28 cellular contexts compared by ENCODE assay signal in genomic region chr20:43586641-43587040, GRCh38.
"Had no signal": no experiment of that assay in that cellular context is flagged by ENCODE, and none has a peak within 500 bp of the region (broad histone marks: within the 10 kb centered on the region; RNA-seq: fewer than 3 reads in every experiment).

No MANE protein-coding gene starts in this region.

- H3K27ac ChIP-seq: brain microvascular endothelial cell, cardiac muscle cell, SK-N-MC had no signal

- H3K36me3 ChIP-seq: brain microvascular endothelial cell, cardiac muscle cell had no signal

- H3K27me3 ChIP-seq: brain microvascular endothelial cell, cardiac muscle cell had no signal

- H3K4me3 ChIP-seq: cardiac muscle cell, SK-N-MC had no signal

- ATAC-seq: activated T-cell treated with anti-CD3 and anti-CD28 coated beads, Interleukin-2, amount 50 U/mL, for 4 hours; Panc1; Right ventricle myocardium inferior; T-cell had no signal

- DNase-seq: activated CD4-positive, alpha-beta memory T cell treated with anti-CD3 and anti-CD28 coated beads for 36 hours; activated CD4-positive, alpha-beta T cell treated with anti-CD3 and anti-CD28 coated beads, Interleukin-2, amount 10 ng/mL, durations not matched to agents 7 days and 5 days; activated CD4-positive, CD25-positive, alpha-beta regulatory T cell; activated CD8-positive, alpha-beta memory T cell treated with anti-CD3 and anti-CD28 coated beads for 24 hours; activated gamma-delta T cell treated with Interleukin-2 at 50 U/mL for 16 hours; activated naive CD4-positive, alpha-beta T cell treated with anti-CD3 and anti-CD28 coated beads, Interleukin-2, amount 10 ng/mL, durations not matched to agents 7 days and 5 days; activated naive CD8-positive, alpha-beta T cell treated with anti-CD3 and anti-CD28 coated beads for 36 hours; activated T-cell treated with anti-CD3 and anti-CD28 coated beads, Interleukin-2, amount 50 U/mL, for 4 hours; brain microvascular endothelial cell; cerebellar nuclear complex; Karpas-422; MM.1S; NCI-H1105; NCI-H1436 treated with DMSO at 0.1 percent for 48 hours; NCI-H187 treated with DMSO at 0.1 percent for 48 hours; NCI-H345; NCI-H510A treated with DMSO at 0.1 percent for 48 hours; NCI-H69; NK-92 treated with Interleukin-12 subunit alpha and Interleukin-12 subunit beta, amount 100 ng/mL, for 24 hours; OCI-M1; RPMI8226; T-cell; T-helper 2 cell; T1000 had no signal
